Comparison of ENCODE assay signal across 12 cellular contexts in genomic region chr5:10317825-10318682, GRCh38. TPM values are rescaled to one million over a fixed set of nuclear protein-coding genes. Genes with fewer than 3 reads are reported as not detected.
DNase-seq lines count a peak whose midpoint lies in the region; ATAC-seq lines count a peak whose summit lies in the region.
"Had no signal": no experiment of that assay in that cellular context is flagged by ENCODE, and none has a peak within 500 bp of the region (broad histone marks: within the 10 kb centered on the region; RNA-seq: fewer than 3 reads in every experiment).

No MANE protein-coding gene starts in this region.

- no peaks in the 10 kb centered on the region for H3K9me3 Mint-ChIP-seq in activated naive CD8-positive, alpha-beta T cell treated with anti-CD3 and anti-CD28 coated beads, Interleukin-2, amount 50 U/mL, for 24 hours
- H3K9me3 Mint-ChIP-seq in activated naive CD8-positive, alpha-beta T cell treated with anti-CD3 and anti-CD28 coated beads for 36 hours: no peaks in the 10 kb centered on the region
- H3K9me3 Mint-ChIP-seq: central memory CD8-positive, alpha-beta T cell; naive thymus-derived CD4-positive, alpha-beta T cell had no signal

- H3K36me3 Mint-ChIP-seq in activated naive CD8-positive, alpha-beta T cell treated with anti-CD3 and anti-CD28 coated beads, Interleukin-2, amount 50 U/mL, for 24 hours (ENCODE audit: low read depth): no peaks in the 10 kb centered on the region
- no peaks in the 10 kb centered on the region for H3K36me3 Mint-ChIP-seq in activated naive CD8-positive, alpha-beta T cell treated with anti-CD3 and anti-CD28 coated beads for 36 hours
- H3K36me3 Mint-ChIP-seq: naive thymus-derived CD4-positive, alpha-beta T cell had no signal

- no peaks in the 10 kb centered on the region for H3K4me1 Mint-ChIP-seq in activated naive CD8-positive, alpha-beta T cell treated with anti-CD3 and anti-CD28 coated beads, Interleukin-2, amount 50 U/mL, for 24 hours
- no peaks in the 10 kb centered on the region for H3K4me1 Mint-ChIP-seq in activated naive CD8-positive, alpha-beta T cell treated with anti-CD3 and anti-CD28 coated beads for 36 hours
- H3K4me1 Mint-ChIP-seq: central memory CD8-positive, alpha-beta T cell had no signal

- H3K4me3 Mint-ChIP-seq in activated naive CD8-positive, alpha-beta T cell treated with anti-CD3 and anti-CD28 coated beads, Interleukin-2, amount 50 U/mL, for 24 hours: no peak overlapping the region
- H3K4me3 Mint-ChIP-seq in activated naive CD8-positive, alpha-beta T cell treated with anti-CD3 and anti-CD28 coated beads for 36 hours: no peak overlapping the region
- H3K4me3 Mint-ChIP-seq: central memory CD8-positive, alpha-beta T cell; naive thymus-derived CD4-positive, alpha-beta T cell had no signal

- DNase-seq in activated naive CD8-positive, alpha-beta T cell treated with anti-CD3 and anti-CD28 coated beads, Interleukin-2, amount 50 U/mL, for 24 hours: no peak
- no peak for DNase-seq in activated naive CD8-positive, alpha-beta T cell treated with anti-CD3 and anti-CD28 coated beads for 36 hours
- DNase-seq in RPMI7951 (ENCODE audit: low read depth) (peak; percentile 24), NCI-H82 (lab: John Stamatoyannopoulos, UW) (no peak)
- no peak for DNase-seq in stimulated activated naive CD8-positive, alpha-beta T cell treated with anti-CD3 and anti-CD28 coated beads, Interleukin-15, Interleukin-2, amounts not matched to agents 100 U/mL and 50 U/mL, for 24 hours
- DNase-seq in activated naive CD4-positive, alpha-beta T cell treated with Interleukin-2 at 50 U/mL for 16 hours: no peak
- no peak for DNase-seq in activated effector memory CD4-positive, alpha-beta T cell treated with anti-CD3 and anti-CD28 coated beads, Interleukin-2, amount 50 U/mL, for 16 hours
- DNase-seq: glutamatergic neuron; naive thymus-derived CD4-positive, alpha-beta T cell; SHP77 had no signal

- no peaks in the 10 kb centered on the region for H3K27me3 Mint-ChIP-seq in activated naive CD8-positive, alpha-beta T cell treated with anti-CD3 and anti-CD28 coated beads, Interleukin-2, amount 50 U/mL, for 24 hours
- H3K27me3 Mint-ChIP-seq in activated naive CD8-positive, alpha-beta T cell treated with anti-CD3 and anti-CD28 coated beads for 36 hours: no peaks in the 10 kb centered on the region
- H3K27me3 Mint-ChIP-seq: central memory CD8-positive, alpha-beta T cell had no signal

- no peak overlapping the region for H3K27ac Mint-ChIP-seq in activated naive CD8-positive, alpha-beta T cell treated with anti-CD3 and anti-CD28 coated beads, Interleukin-2, amount 50 U/mL, for 24 hours
- H3K27ac Mint-ChIP-seq in activated naive CD8-positive, alpha-beta T cell treated with anti-CD3 and anti-CD28 coated beads for 36 hours: no peak overlapping the region

- ATAC-seq in activated naive CD8-positive, alpha-beta T cell treated with anti-CD3 and anti-CD28 coated beads, Interleukin-2, amount 50 U/mL, for 24 hours: peak; percentile 49
- ATAC-seq in HG02973 (IDR thresholded peaks at IDR 0.05; ENCODE audit: unreplicated experiment): peak; percentile 75
- peak; percentile 55 for ATAC-seq in stimulated activated naive CD8-positive, alpha-beta T cell treated with anti-CD3 and anti-CD28 coated beads, Interleukin-15, Interleukin-2, amounts not matched to agents 100 U/mL and 50 U/mL, for 24 hours
- ATAC-seq: naive thymus-derived CD4-positive, alpha-beta T cell had no signal

RNA-seq across cellular contexts. Expression of gene CMBL, which starts 10.4 kb away (rescaled TPM):
- 1 to 10 TPM; 2.4 to 2.9 TPM for total RNA-seq in activated naive CD8-positive, alpha-beta T cell treated with anti-CD3 and anti-CD28 coated beads for 36 hours
- total RNA-seq in RPMI7951 (2014; rRNA removed; shearing (Covaris generic)): 4.0 and 4.1 TPM in 2 replicates

RNA-seq across cellular contexts. Expression of gene MARCHF6, which starts 35.4 kb away (rescaled TPM):
- total RNA-seq in activated naive CD8-positive, alpha-beta T cell treated with anti-CD3 and anti-CD28 coated beads for 36 hours: 10 to 100 TPM; 82.7 to 86.1 TPM
- total RNA-seq in RPMI7951 (2014; rRNA removed; shearing (Covaris generic)): 18.7 and 22.3 TPM in 2 replicates
